Comparison of ENCODE assay signal across 12 cellular contexts in genomic region chr6:118377711-118378414, GRCh38.
DNase-seq lines count a peak whose midpoint lies in the region; ATAC-seq, FAIRE-seq and TF ChIP-seq lines count a peak whose summit lies in the region.
"Had no signal": no experiment of that assay in that cellular context is flagged by ENCODE, and none has a peak within 500 bp of the region (broad histone marks: within the 10 kb centered on the region; RNA-seq: fewer than 3 reads in every experiment).

No MANE protein-coding gene starts in this region.

- no peaks in the 10 kb centered on the region for H3K4me1 ChIP-seq in endodermal cell (ENCODE audit: control insufficient read depth, insufficient read depth, low read length)
- H3K4me1 ChIP-seq in psoas muscle = peaks cover 4% of the 10 kb centered on the region
- H3K4me1 ChIP-seq in esophagus squamous epithelium = no peaks in the 10 kb centered on the region

- H3K4me3 ChIP-seq in endodermal cell (ENCODE audit: low read length) (no peak overlapping the region), psoas muscle (no peak overlapping the region), WERI-Rb-1 (ENCODE audit: low read depth, low read length) (no peak overlapping the region), esophagus squamous epithelium (no peak overlapping the region)
- H3K4me3 ChIP-seq: smooth muscle cell had no signal

- H3K4me1 Mint-ChIP-seq in endodermal cell = no peaks in the 10 kb centered on the region
- no peaks in the 10 kb centered on the region for H3K4me1 Mint-ChIP-seq in progenitor cell of endocrine pancreas (ENCODE audit: low read depth)
- H3K4me1 Mint-ChIP-seq: CD4-positive, alpha-beta memory T cell; naive B cell had no signal

- no peak overlapping the region for H3K27ac ChIP-seq in endodermal cell (ENCODE audit: low read depth, low read length)
- H3K27ac ChIP-seq in psoas muscle = peak overlapping the region; percentile 39
- no peak overlapping the region for H3K27ac ChIP-seq in WERI-Rb-1
- H3K27ac ChIP-seq in esophagus squamous epithelium = no peak overlapping the region

- DNase-seq in NCI-H1092 (lab: John Stamatoyannopoulos, UW) = peak; percentile 96
- peak; percentile 95 for DNase-seq in NCI-H2171 treated with DMSO at 0.1 percent for 48 hours (lab: John Stamatoyannopoulos, UW)
- DNase-seq in endodermal cell = peak; percentile 52
- peak; percentile 23 to 72 for DNase-seq in psoas muscle
- DNase-seq in WERI-Rb-1 = no peak
- DNase-seq in H54 (ENCODE audit: insufficient read length, low spot score) = no peak
- no peak for DNase-seq in esophagus squamous epithelium (lab: John Stamatoyannopoulos, UW)
- DNase-seq in progenitor cell of endocrine pancreas (ENCODE audit: low spot score, unreplicated experiment) = no peak
- DNase-seq: CD4-positive, alpha-beta memory T cell; naive B cell; RPMI8226 had no signal

- FAIRE-seq in H54 (lab: Jason Lieb, UNC) = no peak

- no peaks in the 10 kb centered on the region for H3K9me3 ChIP-seq in endodermal cell (ENCODE audit: control insufficient read depth, low read length)
- peaks cover 10% of the 10 kb centered on the region for H3K9me3 ChIP-seq in psoas muscle
- H3K9me3 ChIP-seq in WERI-Rb-1 (ENCODE audit: severe bottlenecking) = no peaks in the 10 kb centered on the region
- H3K9me3 ChIP-seq in esophagus squamous epithelium = no peaks in the 10 kb centered on the region

- H3K27me3 Mint-ChIP-seq in endodermal cell (ENCODE audit: insufficient read depth) (no peaks in the 10 kb centered on the region), progenitor cell of endocrine pancreas (no peaks in the 10 kb centered on the region)
- H3K27me3 Mint-ChIP-seq: CD4-positive, alpha-beta memory T cell had no signal

- H3K9me3 Mint-ChIP-seq in endodermal cell = no peaks in the 10 kb centered on the region
- H3K9me3 Mint-ChIP-seq in progenitor cell of endocrine pancreas (ENCODE audit: low read depth) = peaks cover 4% of the 10 kb centered on the region

- H3K36me3 ChIP-seq in endodermal cell (ENCODE audit: control insufficient read depth, insufficient read depth, low read length) = no peaks in the 10 kb centered on the region
- no peaks in the 10 kb centered on the region for H3K36me3 ChIP-seq in psoas muscle (ENCODE audit: insufficient read depth in 1 of 2, low read depth in 1 of 2)
- H3K36me3 ChIP-seq in WERI-Rb-1 = no peaks in the 10 kb centered on the region
- H3K36me3 ChIP-seq in esophagus squamous epithelium = no peaks in the 10 kb centered on the region

- intact Hi-C loops in psoas muscle (cut with DNase I) = no loop called here
- intact Hi-C loops in esophagus squamous epithelium (cut with DNase I) = no loop called here

- TF ChIP-seq CTCF in endodermal cell (conservative IDR thresholded peaks at IDR 0.05) = no peak
- no peak for TF ChIP-seq CTCF in psoas muscle (IDR thresholded peaks at IDR 0.05)
- no peak for TF ChIP-seq CTCF in WERI-Rb-1 (IDR thresholded peaks at IDR 0.05; ENCODE audit: low read depth, low read length)
- TF ChIP-seq CTCF in esophagus squamous epithelium (IDR thresholded peaks at IDR 0.05) = no peak
- no peak for TF ChIP-seq CTCF in progenitor cell of endocrine pancreas (IDR thresholded peaks at IDR 0.05; ENCODE audit: unreplicated experiment)

- H3K27me3 ChIP-seq in endodermal cell (ENCODE audit: control insufficient read depth, insufficient read depth, low read length, poor library complexity, severe bottlenecking) (no peaks in the 10 kb centered on the region), psoas muscle (ENCODE audit: insufficient read depth in 3 of 3, low read length in 2 of 3) (no peaks in the 10 kb centered on the region), WERI-Rb-1 (ENCODE audit: insufficient read depth, low read depth, severe bottlenecking) (no peaks in the 10 kb centered on the region), esophagus squamous epithelium (no peaks in the 10 kb centered on the region)

- H3K4me3 Mint-ChIP-seq in endodermal cell (no peak overlapping the region), progenitor cell of endocrine pancreas (ENCODE audit: low read depth) (no peak overlapping the region)
- H3K4me3 Mint-ChIP-seq: CD4-positive, alpha-beta memory T cell; naive B cell had no signal

- H3K36me3 Mint-ChIP-seq in endodermal cell (ENCODE audit: low read depth) (no peaks in the 10 kb centered on the region), progenitor cell of endocrine pancreas (ENCODE audit: insufficient read depth) (no peaks in the 10 kb centered on the region)
- H3K36me3 Mint-ChIP-seq: naive B cell had no signal

- H3K27ac Mint-ChIP-seq in endodermal cell (no peak overlapping the region), progenitor cell of endocrine pancreas (no peak overlapping the region)
- H3K27ac Mint-ChIP-seq: CD4-positive, alpha-beta memory T cell; naive B cell had no signal

- peak; percentile 87 to 96 (median 95) for ATAC-seq in psoas muscle

- WGBS in endodermal cell (ENCODE audit: insufficient coverage in 1 of 2, insufficient read length in 1 of 2), 2 experiments = 70 to 78% methylated on average over 13 to 15 of the region's 15 CpGs
- 33 to 57% (median 42%) methylated on average over 15 of the region's 15 CpGs for WGBS in psoas muscle, 3 donors
- 56 to 65% methylated on average over 11 to 15 of the region's 15 CpGs for WGBS in esophagus squamous epithelium, 2 donors

- no peak for TF ChIP-seq POLR2A in H54 (IDR thresholded peaks at IDR 0.05; ENCODE audit: low read depth, low read length)
- no peak for TF ChIP-seq POLR2A in esophagus squamous epithelium (IDR thresholded peaks at IDR 0.05)

- H3K9ac ChIP-seq in endodermal cell (ENCODE audit: extremely low read depth, low read length, poor library complexity, severe bottlenecking) = no peak overlapping the region

Comparison
In these comparisons a context has a peak if more than half of its experiments do, and no peak if none do; other contexts are left out.
1. DNase-seq: peak in NCI-H1092 (single experiment), NCI-H2171 treated with DMSO at 0.1 percent for 48 hours (single experiment), endodermal cell (single experiment) and psoas muscle (2 of 2); none in WERI-Rb-1 (single experiment), H54 (single experiment), esophagus squamous epithelium (single experiment) and progenitor cell of endocrine pancreas (single experiment).